In genomic region chr10:110547139-110547761, GRCh38 we compare ENCODE assay signal across 8 cellular contexts. TPM values are rescaled to one million over a fixed set of nuclear protein-coding genes. Genes with fewer than 3 reads are reported as not detected.
DNase-seq lines count a peak whose midpoint lies in the region; ATAC-seq and TF ChIP-seq lines count a peak whose summit lies in the region.

No MANE protein-coding gene starts in this region.

- no peaks in the 10 kb centered on the region for H3K36me3 Mint-ChIP-seq in stimulated activated effector memory CD8-positive, alpha-beta T cell treated with anti-CD3 and anti-CD28 coated beads, Interleukin-12 subunit alpha, Interleukin-12 subunit beta, amount 100 ng/mL, for 72 hours

- TF ChIP-seq CTCF in hepatocyte (IDR thresholded peaks at IDR 0.05; ENCODE audit: poor library complexity), result peak; percentile 83

- no peaks in the 10 kb centered on the region for H3K9me3 ChIP-seq in hepatocyte (ENCODE audit: low read depth)

- H3K4me2 ChIP-seq in hepatocyte, result no peak overlapping the region

- H3K36me3 ChIP-seq in hepatocyte (replicated peaks; ENCODE audit: insufficient read depth, low read depth), result no peaks in the 10 kb centered on the region

- peak overlapping the region; percentile 2 for H3K4me3 Mint-ChIP-seq in stimulated activated effector memory CD8-positive, alpha-beta T cell treated with anti-CD3 and anti-CD28 coated beads, Interleukin-12 subunit alpha, Interleukin-12 subunit beta, amount 100 ng/mL, for 72 hours

- H4K20me1 ChIP-seq in hepatocyte (ENCODE audit: insufficient read depth, poor library complexity, severe bottlenecking), result no peaks in the 10 kb centered on the region

- H3K27me3 ChIP-seq in hepatocyte, result peaks cover 11% of the 10 kb centered on the region

- H3K4me3 ChIP-seq in hepatocyte, result no peak overlapping the region

- no peaks in the 10 kb centered on the region for H3K79me2 ChIP-seq in hepatocyte

- no peak overlapping the region for H3K27ac Mint-ChIP-seq in stimulated activated effector memory CD8-positive, alpha-beta T cell treated with anti-CD3 and anti-CD28 coated beads, Interleukin-12 subunit alpha, Interleukin-12 subunit beta, amount 100 ng/mL, for 72 hours

- no peaks in the 10 kb centered on the region for H3K9me3 Mint-ChIP-seq in stimulated activated effector memory CD8-positive, alpha-beta T cell treated with anti-CD3 and anti-CD28 coated beads, Interleukin-12 subunit alpha, Interleukin-12 subunit beta, amount 100 ng/mL, for 72 hours

- no peak overlapping the region for H2AFZ ChIP-seq in hepatocyte

- H3K4me1 ChIP-seq in hepatocyte (ENCODE audit: insufficient read depth), result no peaks in the 10 kb centered on the region

- no peaks in the 10 kb centered on the region for H3K9me2 ChIP-seq in hepatocyte (replicated peaks; ENCODE audit: insufficient read depth)

- ATAC-seq in GM21619 (IDR thresholded peaks at IDR 0.05; ENCODE audit: unreplicated experiment), result peak; percentile 58
- ATAC-seq in stimulated activated effector memory CD8-positive, alpha-beta T cell treated with anti-CD3 and anti-CD28 coated beads, Interleukin-12 subunit alpha, Interleukin-12 subunit beta, amount 100 ng/mL, for 72 hours, result peak; percentile 69
- no peak for ATAC-seq in HG02884 (IDR thresholded peaks at IDR 0.05; ENCODE audit: unreplicated experiment)

- peaks cover 12% of the 10 kb centered on the region for H3K4me1 Mint-ChIP-seq in stimulated activated effector memory CD8-positive, alpha-beta T cell treated with anti-CD3 and anti-CD28 coated beads, Interleukin-12 subunit alpha, Interleukin-12 subunit beta, amount 100 ng/mL, for 72 hours

- H3K27ac ChIP-seq in hepatocyte, result no peak overlapping the region

- 16% methylated on average over 8 of the region's 8 CpGs for WGBS in hepatocyte (ENCODE audit: low lambda C conversion rate, missing lambda C conversion rate)

- DNase-seq in DMS153 treated with DMSO at 0.1 percent for 48 hours (lab: John Stamatoyannopoulos, UW; ENCODE audit: unreplicated experiment) (peak; percentile 38), NCI-H2196 (lab: John Stamatoyannopoulos, UW; ENCODE audit: unreplicated experiment) (peak; percentile 38), amniotic epithelial cell (ENCODE audit: low read depth) (peak; percentile 68), hepatocyte (ENCODE audit: low spot score) (peak; percentile 77)
- DNase-seq in stimulated activated effector memory CD8-positive, alpha-beta T cell treated with anti-CD3 and anti-CD28 coated beads, Interleukin-12 subunit alpha, Interleukin-12 subunit beta, amount 100 ng/mL, for 72 hours (ENCODE audit: low spot score in 2 of 2), result no peak
- DNase-seq in NK-92 treated with Interleukin-12 subunit alpha and Interleukin-12 subunit beta, amount 100 ng/mL, for 24 hours (lab: John Stamatoyannopoulos, UW), result no peak

RNA-seq across cellular contexts. Expression of gene SMC3, which starts 20.2 kb away (rescaled TPM):
- 35.4 and 40.8 TPM in 2 replicates for total RNA-seq in hepatocyte
- polyA plus RNA-seq in hepatocyte, result 53.5 and 64.1 TPM in 2 replicates

RNA-seq across cellular contexts. Expression of gene DUSP5, which starts 49.5 kb away (rescaled TPM):
- 47.5 and 49.6 TPM in 2 replicates for total RNA-seq in hepatocyte
- 54.2 and 60.7 TPM in 2 replicates for polyA plus RNA-seq in hepatocyte

Comparison
In these comparisons a context has a peak if more than half of its experiments do, and no peak if none do; other contexts are left out.
1. DNase-seq: peak in DMS153 treated with DMSO at 0.1 percent for 48 hours (single experiment), NCI-H2196 (single experiment), amniotic epithelial cell (single experiment) and hepatocyte (single experiment); none in stimulated activated effector memory CD8-positive, alpha-beta T cell treated with anti-CD3 and anti-CD28 coated beads, Interleukin-12 subunit alpha, Interleukin-12 subunit beta, amount 100 ng/mL, for 72 hours (0 of 2) and NK-92 treated with Interleukin-12 subunit alpha and Interleukin-12 subunit beta, amount 100 ng/mL, for 24 hours (single experiment).